ENCODE assay signal across 1 cellular context in genomic region chr12:124837958-124838803, GRCh38.
TF ChIP-seq lines count a peak whose summit lies in the region.

No MANE protein-coding gene starts in this region.

TF ChIP-seq in HepG2, 621 proteins besides CTCF, POLR2A, EP300 and RAD21 (continued from another document and continues in another):
- TF ChIP-seq ZNF644 (CRISPR knock-in tag; IDR thresholded peaks at IDR 0.05; ENCODE audit: low read depth) (peak; percentile 100), SP2 (CRISPR knock-in tag; IDR thresholded peaks at IDR 0.05) (no peak), SRSF4 (IDR thresholded peaks at IDR 0.05; ENCODE audit: low read depth, low read length, poor library complexity, severe bottlenecking) (no peak), ZNF274 (CRISPR knock-in tag; IDR thresholded peaks at IDR 0.05) (peak; percentile 41; the same call in 1 of the 2 replicates), RBM39 (IDR thresholded peaks at IDR 0.05; ENCODE audit: low read depth, low read length, poor library complexity, severe bottlenecking) (no peak), ZNF530 (CRISPR knock-in tag; IDR thresholded peaks at IDR 0.05; ENCODE audit: low read depth) (no peak), ZNF784 (CRISPR knock-in tag; IDR thresholded peaks at IDR 0.05; ENCODE audit: borderline replicate concordance) (no peak; the same call in 1 of the 2 replicates), ZFX (CRISPR knock-in tag; IDR thresholded peaks at IDR 0.05; ENCODE audit: low read depth) (peak; percentile 86), TRAFD1 (CRISPR knock-in tag; IDR thresholded peaks at IDR 0.05; ENCODE audit: borderline replicate concordance) (no peak), SSRP1 (CRISPR knock-in tag; IDR thresholded peaks at IDR 0.05) (0 out of 2 replicates have a peak, but pooled peaks have one; percentile 69), ZNF224 (CRISPR knock-in tag; IDR thresholded peaks at IDR 0.05) (no peak), IRX3 (CRISPR knock-in tag; IDR thresholded peaks at IDR 0.05; ENCODE audit: borderline replicate concordance, low read depth) (no peak), SIX1 (CRISPR knock-in tag; IDR thresholded peaks at IDR 0.05; ENCODE audit: borderline replicate concordance) (peak; percentile 38; the same call in 1 of the 2 replicates), ZNF503 (CRISPR knock-in tag; IDR thresholded peaks at IDR 0.05) (no peak; the same call in 1 of the 2 replicates), RNF2 (conservative IDR thresholded peaks at IDR 0.05; ENCODE audit: low read depth) (0 out of 2 replicates have a peak, but pooled peaks have one; percentile 38), GLI4 (CRISPR knock-in tag; IDR thresholded peaks at IDR 0.05; ENCODE audit: borderline replicate concordance) (no peak), NKX3-1 (CRISPR knock-in tag; IDR thresholded peaks at IDR 0.05) (no peak), ZSCAN12 (CRISPR knock-in tag; IDR thresholded peaks at IDR 0.05) (no peak), ZNF232 (CRISPR knock-in tag; IDR thresholded peaks at IDR 0.05; ENCODE audit: borderline replicate concordance) (peak; percentile 66; the same call in 1 of the 2 replicates), SETDB1 (CRISPR knock-in tag; IDR thresholded peaks at IDR 0.05; ENCODE audit: borderline replicate concordance) (no peak), MXI1 (IDR thresholded peaks at IDR 0.05; ENCODE audit: borderline replicate concordance, low read depth, low read length) (peak; percentile 91; the same call in 1 of the 3 replicates), ZNF20 (CRISPR knock-in tag; IDR thresholded peaks at IDR 0.05) (no peak), TAF15 (IDR thresholded peaks at IDR 0.05; ENCODE audit: low read depth, low read length, poor library complexity, severe bottlenecking) (no peak), ZNF343 (CRISPR knock-in tag; IDR thresholded peaks at IDR 0.05) (no peak), HNF4A (CRISPR knock-in tag; IDR thresholded peaks at IDR 0.05) (peak; percentile 91), ZBTB20 (CRISPR knock-in tag; IDR thresholded peaks at IDR 0.05; ENCODE audit: borderline replicate concordance, low read depth) (peak; percentile 76; the same call in 1 of the 2 replicates), NFE2L2 (IDR thresholded peaks at IDR 0.05; ENCODE audit: low read length) (no peak), GZF1 (CRISPR knock-in tag; IDR thresholded peaks at IDR 0.05) (no peak), ZNF160 (CRISPR knock-in tag; IDR thresholded peaks at IDR 0.05) (peak; percentile 74; the same call in 1 of the 2 replicates), PHF5A (CRISPR knock-in tag; IDR thresholded peaks at IDR 0.05; ENCODE audit: low read depth, unreplicated experiment) (no peak), ZNF609 (CRISPR knock-in tag; IDR thresholded peaks at IDR 0.05; ENCODE audit: borderline replicate concordance) (peak; percentile 73; the same call in 1 of the 2 replicates), EHMT2 (IDR thresholded peaks at IDR 0.05; ENCODE audit: borderline replicate concordance, low read depth, low read length) (no peak; the same call in 1 of the 2 replicates), MAZ (IDR thresholded peaks at IDR 0.05; ENCODE audit: borderline replicate concordance, low read depth, low read length) (no peak), MAZ (CRISPR knock-in tag; IDR thresholded peaks at IDR 0.05; ENCODE audit: low read depth) (peak; percentile 57), FOXK2 (IDR thresholded peaks at IDR 0.05) (peak; percentile 83), KMT2B (CRISPR knock-in tag; IDR thresholded peaks at IDR 0.05) (peak; percentile 29; the same call in 1 of the 2 replicates), ETV5 (CRISPR knock-in tag; IDR thresholded peaks at IDR 0.05; ENCODE audit: borderline replicate concordance) (peak; percentile 47; the same call in 1 of the 2 replicates), ZNF660 (CRISPR knock-in tag; IDR thresholded peaks at IDR 0.05; ENCODE audit: borderline replicate concordance, low read depth) (no peak), KDM3A (CRISPR knock-in tag; IDR thresholded peaks at IDR 0.05; ENCODE audit: low read depth) (no peak), PTBP1 (IDR thresholded peaks at IDR 0.05; ENCODE audit: low read depth, low read length, poor library complexity, severe bottlenecking) (no peak), ZNF30 (CRISPR knock-in tag; IDR thresholded peaks at IDR 0.05) (no peak), ARNT2 (CRISPR knock-in tag; IDR thresholded peaks at IDR 0.05; ENCODE audit: low read depth) (no peak), BCL3 (CRISPR knock-in tag; IDR thresholded peaks at IDR 0.05) (peak; percentile 76), IRF1 (CRISPR knock-in tag; IDR thresholded peaks at IDR 0.05; ENCODE audit: low read depth) (no peak)
- TF ChIP-seq, protein P1, sequence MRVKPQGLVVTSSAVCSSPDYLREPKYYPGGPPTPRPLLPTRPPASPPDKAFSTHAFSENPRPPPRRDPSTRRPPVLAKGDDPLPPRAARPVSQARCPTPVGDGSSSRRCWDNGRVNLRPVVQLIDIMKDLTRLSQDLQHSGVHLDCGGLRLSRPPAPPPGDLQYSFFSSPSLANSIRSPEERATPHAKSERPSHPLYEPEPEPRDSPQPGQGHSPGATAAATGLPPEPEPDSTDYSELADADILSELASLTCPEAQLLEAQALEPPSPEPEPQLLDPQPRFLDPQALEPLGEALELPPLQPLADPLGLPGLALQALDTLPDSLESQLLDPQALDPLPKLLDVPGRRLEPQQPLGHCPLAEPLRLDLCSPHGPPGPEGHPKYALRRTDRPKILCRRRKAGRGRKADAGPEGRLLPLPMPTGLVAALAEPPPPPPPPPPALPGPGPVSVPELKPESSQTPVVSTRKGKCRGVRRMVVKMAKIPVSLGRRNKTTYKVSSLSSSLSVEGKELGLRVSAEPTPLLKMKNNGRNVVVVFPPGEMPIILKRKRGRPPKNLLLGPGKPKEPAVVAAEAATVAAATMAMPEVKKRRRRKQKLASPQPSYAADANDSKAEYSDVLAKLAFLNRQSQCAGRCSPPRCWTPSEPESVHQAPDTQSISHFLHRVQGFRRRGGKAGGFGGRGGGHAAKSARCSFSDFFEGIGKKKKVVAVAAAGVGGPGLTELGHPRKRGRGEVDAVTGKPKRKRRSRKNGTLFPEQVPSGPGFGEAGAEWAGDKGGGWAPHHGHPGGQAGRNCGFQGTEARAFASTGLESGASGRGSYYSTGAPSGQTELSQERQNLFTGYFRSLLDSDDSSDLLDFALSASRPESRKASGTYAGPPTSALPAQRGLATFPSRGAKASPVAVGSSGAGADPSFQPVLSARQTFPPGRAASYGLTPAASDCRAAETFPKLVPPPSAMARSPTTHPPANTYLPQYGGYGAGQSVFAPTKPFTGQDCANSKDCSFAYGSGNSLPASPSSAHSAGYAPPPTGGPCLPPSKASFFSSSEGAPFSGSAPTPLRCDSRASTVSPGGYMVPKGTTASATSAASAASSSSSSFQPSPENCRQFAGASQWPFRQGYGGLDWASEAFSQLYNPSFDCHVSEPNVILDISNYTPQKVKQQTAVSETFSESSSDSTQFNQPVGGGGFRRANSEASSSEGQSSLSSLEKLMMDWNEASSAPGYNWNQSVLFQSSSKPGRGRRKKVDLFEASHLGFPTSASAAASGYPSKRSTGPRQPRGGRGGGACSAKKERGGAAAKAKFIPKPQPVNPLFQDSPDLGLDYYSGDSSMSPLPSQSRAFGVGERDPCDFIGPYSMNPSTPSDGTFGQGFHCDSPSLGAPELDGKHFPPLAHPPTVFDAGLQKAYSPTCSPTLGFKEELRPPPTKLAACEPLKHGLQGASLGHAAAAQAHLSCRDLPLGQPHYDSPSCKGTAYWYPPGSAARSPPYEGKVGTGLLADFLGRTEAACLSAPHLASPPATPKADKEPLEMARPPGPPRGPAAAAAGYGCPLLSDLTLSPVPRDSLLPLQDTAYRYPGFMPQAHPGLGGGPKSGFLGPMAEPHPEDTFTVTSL (CRISPR knock-in tag; IDR thresholded peaks at IDR 0.05; ENCODE audit: borderline replicate concordance), result peak; percentile 88
- TF ChIP-seq, protein P2, sequence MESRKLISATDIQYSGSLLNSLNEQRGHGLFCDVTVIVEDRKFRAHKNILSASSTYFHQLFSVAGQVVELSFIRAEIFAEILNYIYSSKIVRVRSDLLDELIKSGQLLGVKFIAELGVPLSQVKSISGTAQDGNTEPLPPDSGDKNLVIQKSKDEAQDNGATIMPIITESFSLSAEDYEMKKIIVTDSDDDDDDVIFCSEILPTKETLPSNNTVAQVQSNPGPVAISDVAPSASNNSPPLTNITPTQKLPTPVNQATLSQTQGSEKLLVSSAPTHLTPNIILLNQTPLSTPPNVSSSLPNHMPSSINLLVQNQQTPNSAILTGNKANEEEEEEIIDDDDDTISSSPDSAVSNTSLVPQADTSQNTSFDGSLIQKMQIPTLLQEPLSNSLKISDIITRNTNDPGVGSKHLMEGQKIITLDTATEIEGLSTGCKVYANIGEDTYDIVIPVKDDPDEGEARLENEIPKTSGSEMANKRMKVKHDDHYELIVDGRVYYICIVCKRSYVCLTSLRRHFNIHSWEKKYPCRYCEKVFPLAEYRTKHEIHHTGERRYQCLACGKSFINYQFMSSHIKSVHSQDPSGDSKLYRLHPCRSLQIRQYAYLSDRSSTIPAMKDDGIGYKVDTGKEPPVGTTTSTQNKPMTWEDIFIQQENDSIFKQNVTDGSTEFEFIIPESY (CRISPR knock-in tag; IDR thresholded peaks at IDR 0.05), result peak; percentile 7; the same call in 1 of the 2 replicates
